ENCODE assay signal across 11 cellular contexts in genomic region chr6:152184573-152185157, GRCh38.
DNase-seq lines count a peak whose midpoint lies in the region; ATAC-seq and TF ChIP-seq lines count a peak whose summit lies in the region.
"Had no signal": no experiment of that assay in that cellular context is flagged by ENCODE, and none has a peak within 500 bp of the region (broad histone marks: within the 10 kb centered on the region; RNA-seq: fewer than 3 reads in every experiment).

No MANE protein-coding gene starts in this region.

- no peak for TF ChIP-seq EP300 in ovary (IDR thresholded peaks at IDR 0.05)

- H3K27ac ChIP-seq in ovary: no peak overlapping the region
- H3K27ac ChIP-seq in neural progenitor cell: no peak overlapping the region
- H3K27ac ChIP-seq: SJSA1 had no signal

- H3K4me3 Mint-ChIP-seq in activated T-cell treated with anti-CD3 and anti-CD28 coated beads, Interleukin-2, amount 50 U/mL, for 72 hours: peak overlapping the region; percentile 86 to 88
- H3K4me3 Mint-ChIP-seq in activated CD4-positive, alpha-beta memory T cell treated with anti-CD3 and anti-CD28 coated beads for 36 hours: peak overlapping the region; percentile 78
- peak overlapping the region; percentile 88 to 94 for H3K4me3 Mint-ChIP-seq in stimulated activated naive CD8-positive, alpha-beta T cell treated with anti-CD3 and anti-CD28 coated beads, Interleukin-15, amount 100 ng/mL, for 72 hours
- H3K4me3 Mint-ChIP-seq in neural progenitor cell: no peak overlapping the region
- H3K4me3 Mint-ChIP-seq: dendritic cell treated with granulocyte-macrophage colony-stimulating factor and Interleukin-4, amounts not matched to agents 40 ng/mL and 50 ng/mL, for 4 days had no signal

- H3F3A ChIP-seq in neural progenitor cell (ENCODE audit: low read depth): no peaks in the 10 kb centered on the region

- POLR2A ChIA-PET in activated CD4-positive, alpha-beta memory T cell treated with anti-CD3 and anti-CD28 coated beads for 36 hours (lab: Charles Lee): interaction anchor here (0.5 to 4.2 kb wide), 10 partner anchors 8 to 494 kb away, joined by 3 to 43 read pairs (median 4); no protein-coding TSS in a partner anchor

- peak; percentile 34 to 46 for ATAC-seq in activated T-cell treated with anti-CD3 and anti-CD28 coated beads, Interleukin-2, amount 50 U/mL, for 72 hours (replicated peaks in 1 of 2)
- peak; percentile 43 for ATAC-seq in HG02938 (IDR thresholded peaks at IDR 0.05; ENCODE audit: unreplicated experiment)
- peak; percentile 67 for ATAC-seq in stimulated activated naive CD8-positive, alpha-beta T cell treated with anti-CD3 and anti-CD28 coated beads, Interleukin-15, amount 100 ng/mL, for 72 hours

- TF ChIP-seq POLR2A in ovary (IDR thresholded peaks at IDR 0.05): no peak

- TF ChIP-seq CTCF in ovary (IDR thresholded peaks at IDR 0.05): no peak
- TF ChIP-seq CTCF in neural progenitor cell (IDR thresholded peaks at IDR 0.05): no peak

- H3K27me3 Mint-ChIP-seq in activated T-cell treated with anti-CD3 and anti-CD28 coated beads, Interleukin-2, amount 50 U/mL, for 72 hours (ENCODE audit: low read depth): no peaks in the 10 kb centered on the region
- no peaks in the 10 kb centered on the region for H3K27me3 Mint-ChIP-seq in activated CD4-positive, alpha-beta memory T cell treated with anti-CD3 and anti-CD28 coated beads for 36 hours
- H3K27me3 Mint-ChIP-seq in stimulated activated naive CD8-positive, alpha-beta T cell treated with anti-CD3 and anti-CD28 coated beads, Interleukin-15, amount 100 ng/mL, for 72 hours: no peaks in the 10 kb centered on the region
- H3K27me3 Mint-ChIP-seq in neural progenitor cell (ENCODE audit: insufficient read depth, low read depth): peaks cover 2% of the 10 kb centered on the region
- H3K27me3 Mint-ChIP-seq: dendritic cell treated with granulocyte-macrophage colony-stimulating factor and Interleukin-4, amounts not matched to agents 40 ng/mL and 50 ng/mL, for 4 days had no signal

- H3K4me3 ChIP-seq in ovary (no peak overlapping the region), neural progenitor cell (no peak overlapping the region)
- H3K4me3 ChIP-seq: SJSA1 had no signal

- H3K4me2 ChIP-seq in neural progenitor cell: no peak overlapping the region

- no peak for DNase-seq in activated T-cell treated with anti-CD3 and anti-CD28 coated beads, Interleukin-2, amount 50 U/mL, for 72 hours
- DNase-seq in activated T-cell treated with anti-CD3 and anti-CD28 coated beads for 4 hours: no peak
- DNase-seq in activated CD4-positive, alpha-beta memory T cell treated with anti-CD3 and anti-CD28 coated beads for 36 hours: no peak
- no peak for DNase-seq in stimulated activated naive CD8-positive, alpha-beta T cell treated with anti-CD3 and anti-CD28 coated beads, Interleukin-15, amount 100 ng/mL, for 72 hours
- DNase-seq in RPMI8226: no peak
- DNase-seq in ovary: no peak
- DNase-seq in neural progenitor cell (ENCODE audit: low spot score): no peak
- DNase-seq: mesendoderm had no signal

- H3K79me2 ChIP-seq in neural progenitor cell (ENCODE audit: low read depth): no peaks in the 10 kb centered on the region

- no peaks in the 10 kb centered on the region for H3K9me3 Mint-ChIP-seq in activated T-cell treated with anti-CD3 and anti-CD28 coated beads, Interleukin-2, amount 50 U/mL, for 72 hours
- no peaks in the 10 kb centered on the region for H3K9me3 Mint-ChIP-seq in activated CD4-positive, alpha-beta memory T cell treated with anti-CD3 and anti-CD28 coated beads for 36 hours
- peaks cover 0 to 5% of the 10 kb centered on the region in 2 donors for H3K9me3 Mint-ChIP-seq in stimulated activated naive CD8-positive, alpha-beta T cell treated with anti-CD3 and anti-CD28 coated beads, Interleukin-15, amount 100 ng/mL, for 72 hours
- H3K9me3 Mint-ChIP-seq in neural progenitor cell: no peaks in the 10 kb centered on the region
- H3K9me3 Mint-ChIP-seq: dendritic cell treated with granulocyte-macrophage colony-stimulating factor and Interleukin-4, amounts not matched to agents 40 ng/mL and 50 ng/mL, for 4 days had no signal

- H3K4me1 Mint-ChIP-seq in activated T-cell treated with anti-CD3 and anti-CD28 coated beads, Interleukin-2, amount 50 U/mL, for 72 hours (ENCODE audit: low read depth): peaks cover 93% of the 10 kb centered on the region
- peaks cover 71% of the 10 kb centered on the region for H3K4me1 Mint-ChIP-seq in activated CD4-positive, alpha-beta memory T cell treated with anti-CD3 and anti-CD28 coated beads for 36 hours (ENCODE audit: low read depth)
- H3K4me1 Mint-ChIP-seq in stimulated activated naive CD8-positive, alpha-beta T cell treated with anti-CD3 and anti-CD28 coated beads, Interleukin-15, amount 100 ng/mL, for 72 hours: peaks cover 70% of the 10 kb centered on the region
- H3K4me1 Mint-ChIP-seq in neural progenitor cell: no peaks in the 10 kb centered on the region

- H3K27ac Mint-ChIP-seq in activated T-cell treated with anti-CD3 and anti-CD28 coated beads, Interleukin-2, amount 50 U/mL, for 72 hours: peak overlapping the region; percentile 89
- peak overlapping the region; percentile 94 for H3K27ac Mint-ChIP-seq in activated CD4-positive, alpha-beta memory T cell treated with anti-CD3 and anti-CD28 coated beads for 36 hours
- H3K27ac Mint-ChIP-seq in stimulated activated naive CD8-positive, alpha-beta T cell treated with anti-CD3 and anti-CD28 coated beads, Interleukin-15, amount 100 ng/mL, for 72 hours: peak overlapping the region; percentile 99
- no peak overlapping the region for H3K27ac Mint-ChIP-seq in neural progenitor cell
- H3K27ac Mint-ChIP-seq: dendritic cell treated with granulocyte-macrophage colony-stimulating factor and Interleukin-4, amounts not matched to agents 40 ng/mL and 50 ng/mL, for 4 days had no signal

- H3K36me3 ChIP-seq in ovary: no peaks in the 10 kb centered on the region
- H3K36me3 ChIP-seq in neural progenitor cell: no peaks in the 10 kb centered on the region

- H3K4me1 ChIP-seq in ovary (ENCODE audit: insufficient read depth): peaks cover 4% of the 10 kb centered on the region
- H3K4me1 ChIP-seq in neural progenitor cell: no peaks in the 10 kb centered on the region
- H3K4me1 ChIP-seq: SJSA1 had no signal

- no peaks in the 10 kb centered on the region for H3K9me3 ChIP-seq in ovary
- H3K9me3 ChIP-seq in neural progenitor cell (ENCODE audit: low read depth): no peaks in the 10 kb centered on the region
- H3K9me3 ChIP-seq: SJSA1 had no signal

- H2AFZ ChIP-seq in neural progenitor cell (replicated peaks): no peak overlapping the region

- H4K20me1 ChIP-seq in neural progenitor cell (ENCODE audit: low read depth): no peaks in the 10 kb centered on the region

- H3K27me3 ChIP-seq in ovary: no peaks in the 10 kb centered on the region
- H3K27me3 ChIP-seq in neural progenitor cell: no peaks in the 10 kb centered on the region
- H3K27me3 ChIP-seq: SJSA1 had no signal

- intact Hi-C loops in activated CD4-positive, alpha-beta memory T cell treated with anti-CD3 and anti-CD28 coated beads for 36 hours (cut with micrococcal nuclease): loop anchor here (1.0 to 5.0 kb wide), 9 partner anchors 13 to 818 kb away; partner anchors contain the start of genes FBXO5, MTRF1L, RMND1 and ZBTB2
- intact Hi-C loops in ovary (cut with DNase I): no loop called here

- CTCF ChIA-PET in activated CD4-positive, alpha-beta memory T cell treated with anti-CD3 and anti-CD28 coated beads for 36 hours (lab: Charles Lee): interaction anchor here (0.9 to 3.5 kb wide), 5 partner anchors 11 to 117 kb away, joined by 3 to 16 read pairs (median 4); no protein-coding TSS in a partner anchor

- WGBS in ovary, 3 donors: 16 to 27% (median 16%) methylated on average over 4 of the region's 4 CpGs

- H3K36me3 Mint-ChIP-seq in activated T-cell treated with anti-CD3 and anti-CD28 coated beads, Interleukin-2, amount 50 U/mL, for 72 hours (ENCODE audit: insufficient read depth in 2 of 2): peaks cover 0 to 13% of the 10 kb centered on the region in 2 donors
- H3K36me3 Mint-ChIP-seq in activated CD4-positive, alpha-beta memory T cell treated with anti-CD3 and anti-CD28 coated beads for 36 hours: peaks cover 10% of the 10 kb centered on the region
- peaks cover 6% of the 10 kb centered on the region for H3K36me3 Mint-ChIP-seq in neural progenitor cell

- no peak overlapping the region for H3K9ac ChIP-seq in neural progenitor cell
